Comparison of ENCODE assay signal across 23 cellular contexts in the genomic region with DNA sequence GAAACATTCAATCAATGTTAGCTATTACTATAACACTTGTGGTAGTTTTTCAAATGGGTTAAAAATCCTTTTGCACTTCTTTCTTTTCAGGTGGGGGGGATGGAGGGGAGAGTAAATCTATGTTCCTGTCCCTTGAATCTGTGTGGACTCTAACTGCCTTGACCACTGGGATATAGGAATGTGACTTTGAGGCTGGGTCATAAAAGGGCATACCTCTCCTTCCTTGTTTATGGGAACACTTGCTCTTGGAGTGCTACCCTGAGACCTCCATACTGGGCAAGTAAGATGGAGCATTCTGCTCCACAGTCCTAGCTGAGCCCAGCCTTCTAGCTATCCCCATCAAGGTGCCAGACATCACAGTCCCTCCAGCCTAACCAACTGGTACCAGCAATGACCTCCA.
"Had no signal": no experiment of that assay in that cellular context is flagged by ENCODE, and none has a peak within 500 bp of the region (broad histone marks: within the 10 kb centered on the region; RNA-seq: fewer than 3 reads in every experiment).

No MANE protein-coding gene starts in this region.

- H3K27me3 ChIP-seq: colonic mucosa had no signal

- DNase-seq: colonic mucosa; cortex of kidney; dorsolateral prefrontal cortex; effector CD4-positive, alpha-beta T cell; effector CD8-positive, alpha-beta T cell; effector memory CD4-positive, alpha-beta T cell; effector memory CD8-positive, alpha-beta T cell; endodermal cell; erythroblast; esophagus squamous epithelium; foreskin keratinocyte; foreskin melanocyte; gastrocnemius medialis; glutamatergic neuron; head of caudate nucleus; heart left ventricle; heart right ventricle had no signal

- H3K9me3 Mint-ChIP-seq: dendritic cell treated with granulocyte-macrophage colony-stimulating factor and Interleukin-4, amounts not matched to agents 40 ng/mL and 50 ng/mL, for 4 days; effector memory CD8-positive, alpha-beta T cell had no signal

- H3K27ac Mint-ChIP-seq: dendritic cell treated with granulocyte-macrophage colony-stimulating factor and Interleukin-4, amounts not matched to agents 40 ng/mL and 50 ng/mL, for 4 days; effector memory CD8-positive, alpha-beta T cell; endodermal cell had no signal

- ATAC-seq: effector memory CD8-positive, alpha-beta T cell; esophagus mucosa; foreskin keratinocyte; gastrocnemius medialis; gastroesophageal sphincter; heart left ventricle; heart right ventricle had no signal

- H3K27ac ChIP-seq: colonic mucosa, coronary artery, epithelial cell of prostate, esophagus muscularis mucosa, esophagus squamous epithelium, foreskin keratinocyte, gastrocnemius medialis, gastroesophageal sphincter, heart left ventricle, heart right ventricle had no signal

- H3K4me1 ChIP-seq: colonic mucosa, esophagus muscularis mucosa, foreskin keratinocyte, gastrocnemius medialis, gastroesophageal sphincter, heart left ventricle, heart right ventricle had no signal

- H3K36me3 ChIP-seq: colonic mucosa, esophagus muscularis mucosa, esophagus squamous epithelium, gastrocnemius medialis, gastroesophageal sphincter, heart left ventricle, heart right ventricle had no signal

- H3K4me3 Mint-ChIP-seq: dendritic cell treated with granulocyte-macrophage colony-stimulating factor and Interleukin-4, amounts not matched to agents 40 ng/mL and 50 ng/mL, for 4 days; effector memory CD8-positive, alpha-beta T cell; endodermal cell had no signal

- H3K4me1 Mint-ChIP-seq: endodermal cell had no signal

- H3K9me3 ChIP-seq: colonic mucosa, gastrocnemius medialis had no signal

- H3K4me3 ChIP-seq: colonic mucosa, coronary artery, dorsolateral prefrontal cortex, esophagus muscularis mucosa, esophagus squamous epithelium, gastrocnemius medialis, gastroesophageal sphincter, heart left ventricle, heart right ventricle had no signal
